11 cellular contexts compared by ENCODE assay signal in genomic region chr10:30637881-30638467, GRCh38. TPM values are rescaled to one million over a fixed set of nuclear protein-coding genes. Genes with fewer than 3 reads are reported as not detected.
DNase-seq lines count a peak whose midpoint lies in the region; ATAC-seq and TF ChIP-seq lines count a peak whose summit lies in the region.
"Had no signal": no experiment of that assay in that cellular context is flagged by ENCODE, and none has a peak within 500 bp of the region (broad histone marks: within the 10 kb centered on the region; RNA-seq: fewer than 3 reads in every experiment).

No MANE protein-coding gene starts in this region.

- DNase-seq in AG04449 (ENCODE audit: low read depth, low spot score) (peak; percentile 53), GM23248 (peak; percentile 96), SW 1271 (lab: John Stamatoyannopoulos, UW) (peak; percentile 74 to 87), glomerular visceral epithelial cell (ENCODE audit: extremely low spot score) (peak; percentile 71), NAMALWA (ENCODE audit: low spot score) (no peak)
- DNase-seq: central memory CD4-positive, alpha-beta T cell; T-cell had no signal

- no peaks in the 10 kb centered on the region for H3K9me2 ChIP-seq in GM23248 (ENCODE audit: insufficient read depth)

- H3K27me3 ChIP-seq in GM23248 (replicated peaks; ENCODE audit: insufficient read depth), result no peaks in the 10 kb centered on the region

- H3K4me3 ChIP-seq in AG04449 (ENCODE audit: low read depth, low read length) (no peak overlapping the region), GM23248 (no peak overlapping the region)
- H3K4me3 ChIP-seq: lung had no signal

- CTCF ChIA-PET in AG04449 (lab: Yijun Ruan, JAX), result interaction anchor here (1.0 to 3.5 kb wide), 10 partner anchors 10 to 246 kb away, joined by 3 to 22 read pairs (median 6); no protein-coding TSS in a partner anchor

- TF ChIP-seq CTCF in AG04449 (IDR thresholded peaks at IDR 0.05; ENCODE audit: insufficient read depth, low read length, missing control alignments), result no peak

- in situ Hi-C loops in GM23248 (cut with MboI), result no loop called here

- H3F3A ChIP-seq in GM23248 (ENCODE audit: insufficient read depth), result peaks cover 15% of the 10 kb centered on the region

- H3K9me3 ChIP-seq in GM23248 (ENCODE audit: low read depth), result no peaks in the 10 kb centered on the region

- H3K36me3 ChIP-seq in GM23248 (ENCODE audit: low read depth), result no peaks in the 10 kb centered on the region

- ATAC-seq in GM21723 (IDR thresholded peaks at IDR 0.05; ENCODE audit: unreplicated experiment) (no peak), HG03139 (IDR thresholded peaks at IDR 0.05; ENCODE audit: unreplicated experiment) (no peak), GM21825 (IDR thresholded peaks at IDR 0.05; ENCODE audit: unreplicated experiment) (no peak)
- ATAC-seq: T-cell had no signal

- H3K4me2 ChIP-seq in GM23248 (ENCODE audit: unreplicated experiment), result peak overlapping the region; percentile 11

- POLR2A ChIA-PET in AG04449 (lab: Yijun Ruan, JAX), result no interaction called here

- H3K4me1 ChIP-seq in GM23248 (ENCODE audit: insufficient read depth), result peaks cover 23% of the 10 kb centered on the region

- no peak overlapping the region for H2AFZ ChIP-seq in GM23248

- 4 to 7% methylated on average over 4 of the region's 4 CpGs for WGBS in GM23248 (ENCODE audit: low coverage in 1 of 2, low lambda C conversion rate in 2 of 2, missing lambda C conversion rate in 2 of 2), 2 experiments

- H3K9ac ChIP-seq in GM23248, result no peak overlapping the region

- H4K20me1 ChIP-seq in GM23248 (ENCODE audit: insufficient read depth), result no peaks in the 10 kb centered on the region

- H3K79me2 ChIP-seq in GM23248 (ENCODE audit: insufficient read depth), result no peaks in the 10 kb centered on the region

- H3K27ac ChIP-seq in GM23248, result no peak overlapping the region

RNA-seq across cellular contexts. Expression of gene LYZL2, which starts 8.4 kb away (rescaled TPM):
- not detected in 2 replicates for total RNA-seq in GM23248 (2014; rRNA removed; shearing (Covaris generic))
- polyA plus RNA-seq in GM23248 (2016; fragmentation: Nextera tagmentation; extraction: Ambion mirVana), result not detected in 2 replicates
- total RNA-seq: lung, T-cell had no signal
- polyA plus RNA-seq: lung had no signal
